10 cellular contexts compared by ENCODE assay signal in genomic region chr15:99706557-99707303, GRCh38. TPM values are rescaled to one million over a fixed set of nuclear protein-coding genes. Genes with fewer than 3 reads are reported as not detected.
DNase-seq lines count a peak whose midpoint lies in the region; ATAC-seq and TF ChIP-seq lines count a peak whose summit lies in the region.
"Had no signal": no experiment of that assay in that cellular context is flagged by ENCODE, and none has a peak within 500 bp of the region (broad histone marks: within the 10 kb centered on the region; RNA-seq: fewer than 3 reads in every experiment).

No MANE protein-coding gene starts in this region.

- H3K9me3 ChIP-seq in WERI-Rb-1 (ENCODE audit: severe bottlenecking) = no peaks in the 10 kb centered on the region

- H3K4me1 Mint-ChIP-seq in activated naive CD8-positive, alpha-beta T cell treated with anti-CD3 and anti-CD28 coated beads for 36 hours = peaks cover 50% of the 10 kb centered on the region
- peaks cover 5% of the 10 kb centered on the region for H3K4me1 Mint-ChIP-seq in nephron progenitor cell

- no peak for TF ChIP-seq CTCF in AG10803 (conservative IDR thresholded peaks at IDR 0.05; ENCODE audit: low read length)
- no peak for TF ChIP-seq CTCF in nephron progenitor cell (IDR thresholded peaks at IDR 0.05)
- TF ChIP-seq CTCF in WERI-Rb-1 (IDR thresholded peaks at IDR 0.05; ENCODE audit: low read depth, low read length) = no peak

- peaks cover 16% of the 10 kb centered on the region for H3K36me3 ChIP-seq in WERI-Rb-1

- H3K27ac Mint-ChIP-seq in activated naive CD8-positive, alpha-beta T cell treated with anti-CD3 and anti-CD28 coated beads for 36 hours = peak overlapping the region; percentile 81
- peak overlapping the region; percentile 65 for H3K27ac Mint-ChIP-seq in nephron progenitor cell
- H3K27ac Mint-ChIP-seq: nephron had no signal

- no peaks in the 10 kb centered on the region for H3K27me3 Mint-ChIP-seq in activated naive CD8-positive, alpha-beta T cell treated with anti-CD3 and anti-CD28 coated beads for 36 hours
- no peaks in the 10 kb centered on the region for H3K27me3 Mint-ChIP-seq in nephron progenitor cell (ENCODE audit: low read depth, poor library complexity)

- no peaks in the 10 kb centered on the region for H3K9me3 Mint-ChIP-seq in activated naive CD8-positive, alpha-beta T cell treated with anti-CD3 and anti-CD28 coated beads for 36 hours
- H3K9me3 Mint-ChIP-seq in nephron progenitor cell = no peaks in the 10 kb centered on the region
- H3K9me3 Mint-ChIP-seq: CD14-positive monocyte, nephron had no signal

- H3K4me3 ChIP-seq in AG10803 (ENCODE audit: low read length) (peak overlapping the region; percentile 28; the same call in 1 of the 2 replicates), WERI-Rb-1 (ENCODE audit: low read depth, low read length) (no peak overlapping the region)

- DNase-seq in AG10803 (ENCODE audit: low read depth) = no peak
- DNase-seq in activated naive CD8-positive, alpha-beta T cell treated with anti-CD3 and anti-CD28 coated beads for 36 hours = peak; percentile 37
- no peak for DNase-seq in nephron progenitor cell
- DNase-seq in NOMO-1 treated with DMSO at 0.1 percent for 48 hours (lab: John Stamatoyannopoulos, UW; ENCODE audit: unreplicated experiment) = no peak
- no peak for DNase-seq in WERI-Rb-1

- H3K27ac ChIP-seq in WERI-Rb-1 = no peak overlapping the region

- H3K27me3 ChIP-seq in WERI-Rb-1 (ENCODE audit: insufficient read depth, low read depth, severe bottlenecking) = no peaks in the 10 kb centered on the region

- ATAC-seq in HG02610 (IDR thresholded peaks at IDR 0.05; ENCODE audit: unreplicated experiment) = peak; percentile 44
- no peak for ATAC-seq in HG02981 (IDR thresholded peaks at IDR 0.05; ENCODE audit: unreplicated experiment)
- no peak for ATAC-seq in GM21576 (IDR thresholded peaks at IDR 0.05; ENCODE audit: unreplicated experiment)

- H3K4me3 Mint-ChIP-seq in activated naive CD8-positive, alpha-beta T cell treated with anti-CD3 and anti-CD28 coated beads for 36 hours = peak overlapping the region; percentile 53
- H3K4me3 Mint-ChIP-seq in nephron progenitor cell = no peak overlapping the region
- H3K4me3 Mint-ChIP-seq: CD14-positive monocyte, nephron had no signal

- peaks cover 8% of the 10 kb centered on the region for H3K36me3 Mint-ChIP-seq in activated naive CD8-positive, alpha-beta T cell treated with anti-CD3 and anti-CD28 coated beads for 36 hours
- peaks cover 22% of the 10 kb centered on the region for H3K36me3 Mint-ChIP-seq in nephron progenitor cell (ENCODE audit: low read depth)

RNA-seq across cellular contexts. Expression of gene LYSMD4, which starts 26.5 kb away (rescaled TPM):
- 1 to 10 TPM; 5.5 to 6.1 TPM for total RNA-seq in activated naive CD8-positive, alpha-beta T cell treated with anti-CD3 and anti-CD28 coated beads for 36 hours
